8 cellular contexts compared by ENCODE assay signal in genomic region chr16:15777533-15778203, GRCh38.
DNase-seq lines count a peak whose midpoint lies in the region; ATAC-seq and TF ChIP-seq lines count a peak whose summit lies in the region.

No MANE protein-coding gene starts in this region.

- H3K4me2 ChIP-seq in KMS-11, result no peak overlapping the region
- H3K4me2 ChIP-seq in hepatocyte, result no peak overlapping the region

- WGBS in hepatocyte (ENCODE audit: low lambda C conversion rate, missing lambda C conversion rate), result 62% methylated on average over 11 of the region's 11 CpGs

- H4K20me1 ChIP-seq in KMS-11 (ENCODE audit: insufficient read depth), result no peaks in the 10 kb centered on the region
- H4K20me1 ChIP-seq in hepatocyte (ENCODE audit: insufficient read depth, poor library complexity, severe bottlenecking), result no peaks in the 10 kb centered on the region

- H3K27me3 ChIP-seq in KMS-11 (ENCODE audit: insufficient read depth, low read depth) (no peaks in the 10 kb centered on the region), hepatocyte (peaks cover 5% of the 10 kb centered on the region)

- H3K36me3 Mint-ChIP-seq in effector memory CD8-positive, alpha-beta T cell (ENCODE audit: insufficient read depth), result peaks cover 3% of the 10 kb centered on the region

- H3K4me1 Mint-ChIP-seq in effector memory CD8-positive, alpha-beta T cell (ENCODE audit: low read depth in 2 of 2), result no peaks in the 10 kb centered on the region

- H3K4me3 ChIP-seq in KMS-11 (IDR thresholded peaks at IDR 0.05; ENCODE audit: insufficient read depth, low read depth, low read length), result no peak overlapping the region
- H3K4me3 ChIP-seq in hepatocyte, result no peak overlapping the region

- H2AFZ ChIP-seq in KMS-11 (ENCODE audit: low read depth) (no peak overlapping the region; the same call in 1 of the 2 replicates), hepatocyte (no peak overlapping the region)

- no peaks in the 10 kb centered on the region for H3K9me3 Mint-ChIP-seq in effector memory CD8-positive, alpha-beta T cell

- no peaks in the 10 kb centered on the region for H3K9me2 ChIP-seq in hepatocyte (replicated peaks; ENCODE audit: insufficient read depth)

- no peak overlapping the region for H3K9ac ChIP-seq in KMS-11

- no peak overlapping the region for H3K27ac Mint-ChIP-seq in effector memory CD8-positive, alpha-beta T cell

- no peaks in the 10 kb centered on the region for H3K36me3 ChIP-seq in KMS-11 (ENCODE audit: insufficient read depth)
- no peaks in the 10 kb centered on the region for H3K36me3 ChIP-seq in hepatocyte (replicated peaks; ENCODE audit: insufficient read depth, low read depth)

- peak; percentile 48 for TF ChIP-seq CTCF in KMS-11 (conservative IDR thresholded peaks at IDR 0.05; ENCODE audit: low read depth, low read length)
- TF ChIP-seq CTCF in hepatocyte (IDR thresholded peaks at IDR 0.05; ENCODE audit: poor library complexity), result peak; percentile 26

- H3K79me2 ChIP-seq in KMS-11 (ENCODE audit: insufficient read depth, low read depth) (no peaks in the 10 kb centered on the region), hepatocyte (no peaks in the 10 kb centered on the region)

- H3K27ac ChIP-seq in KMS-11 (no peak overlapping the region), hepatocyte (no peak overlapping the region)

- no peak for ATAC-seq in HG02973 (IDR thresholded peaks at IDR 0.05; ENCODE audit: unreplicated experiment)
- ATAC-seq in effector memory CD8-positive, alpha-beta T cell (replicated peaks), result no peak

- H3K4me1 ChIP-seq in KMS-11 (ENCODE audit: low read depth, poor library complexity, severe bottlenecking), result no peaks in the 10 kb centered on the region
- H3K4me1 ChIP-seq in hepatocyte (ENCODE audit: insufficient read depth), result no peaks in the 10 kb centered on the region

- H3K9me3 ChIP-seq in hepatocyte (ENCODE audit: low read depth), result no peaks in the 10 kb centered on the region

- peaks cover 21 to 56% of the 10 kb centered on the region in 2 donors for H3K27me3 Mint-ChIP-seq in effector memory CD8-positive, alpha-beta T cell

- DNase-seq in NOMO-1 (lab: John Stamatoyannopoulos, UW; ENCODE audit: unreplicated experiment in 2 of 2) (peak; percentile 9 to 21), NOMO-1 treated with dmso at 0.1 percent for 144 hours (lab: John Stamatoyannopoulos, UW; ENCODE audit: unreplicated experiment) (no peak), SK-N-DZ (ENCODE audit: low spot score) (peak; percentile 77), hepatocyte (ENCODE audit: low spot score) (peak; percentile 28), CD1c-positive myeloid dendritic cell (ENCODE audit: extremely low spot score) (no peak)
- DNase-seq in effector memory CD8-positive, alpha-beta T cell, result no peak

- H3K4me3 Mint-ChIP-seq in effector memory CD8-positive, alpha-beta T cell, result no peak overlapping the region

Comparison
In these comparisons a context has a peak if more than half of its experiments do, and no peak if none do; other contexts are left out.
1. DNase-seq: peak in NOMO-1 (2 of 2), SK-N-DZ (single experiment) and hepatocyte (single experiment); none in NOMO-1 treated with dmso at 0.1 percent for 144 hours (single experiment), effector memory CD8-positive, alpha-beta T cell (0 of 3) and CD1c-positive myeloid dendritic cell (single experiment).